26 cellular contexts compared by ENCODE assay signal in the genomic region with DNA sequence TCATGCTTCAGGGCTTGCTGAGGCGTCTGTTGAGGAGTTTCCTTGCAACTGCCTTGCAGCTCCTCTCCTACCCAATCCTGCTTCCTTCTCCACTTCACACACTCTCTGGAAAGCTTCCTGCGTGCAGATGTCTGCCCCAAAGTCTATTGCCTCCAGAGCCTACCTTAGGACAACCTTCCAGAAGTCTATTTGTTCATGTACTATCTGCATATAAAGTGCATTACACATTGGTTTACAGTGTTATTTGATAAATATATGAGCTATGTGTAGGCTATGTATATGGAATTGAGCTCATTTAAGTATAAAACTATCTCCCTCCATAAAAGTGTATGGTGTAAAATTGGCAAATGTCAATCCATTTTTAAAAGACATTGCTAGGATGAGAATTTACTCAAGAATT. TPM values are rescaled to one million over a fixed set of nuclear protein-coding genes. Genes with fewer than 3 reads are reported as not detected.
"Had no signal": no experiment of that assay in that cellular context is flagged by ENCODE, and none has a peak within 500 bp of the region (broad histone marks: within the 10 kb centered on the region; RNA-seq: fewer than 3 reads in every experiment).

No MANE protein-coding gene starts in this region.

- H2AFZ ChIP-seq: hepatocyte had no signal

- H3K4me3 ChIP-seq: gastroesophageal sphincter, heart left ventricle, hepatocyte, lung, pancreas, right lobe of liver, smooth muscle cell, suprapubic skin, transverse colon, upper lobe of right lung, uterus had no signal

- H3K4me2 ChIP-seq: hepatocyte, smooth muscle cell had no signal

- H3K27me3 ChIP-seq: foreskin keratinocyte, gastroesophageal sphincter, heart left ventricle, hepatocyte, neutrophil, pancreas, right lobe of liver, suprapubic skin, transverse colon, upper lobe of right lung, uterus had no signal

- H3K79me2 ChIP-seq: hepatocyte had no signal

- FAIRE-seq: kidney, pancreas had no signal

- DNase-seq: effector CD8-positive, alpha-beta T cell; endodermal cell; foreskin keratinocyte; heart left ventricle; kidney; natural killer cell; pancreas; right lobe of liver; stimulated activated CD4-positive, alpha-beta T cell treated with anti-CD3 and anti-CD28 coated beads, Interleukin-12 subunit alpha, Interleukin-12 subunit beta, amount 100 ng/mL, for 4 hours; stimulated activated CD4-positive, alpha-beta T cell treated with anti-CD3 and anti-CD28 coated beads, Interleukin-1b, Interleukin-23, amount 100 ng/mL, for 48 hours; stimulated activated CD4-positive, alpha-beta T cell treated with anti-CD3 and anti-CD28 coated beads, Interleukin-4, amount 100 ng/mL, for 1 hour; stimulated activated CD8-positive, alpha-beta memory T cell treated with anti-CD3 and anti-CD28 coated beads, Interleukin-4, amount 100 ng/mL, for 48 hours; stimulated activated naive CD4-positive, alpha-beta T cell; stimulated activated naive CD8-positive, alpha-beta T cell treated with anti-CD3 and anti-CD28 coated beads, Interleukin-15, amount 100 ng/mL, for 72 hours; transverse colon; upper lobe of right lung; uterus had no signal

- H3K9me3 ChIP-seq: gastroesophageal sphincter, heart left ventricle, neutrophil, pancreas, right lobe of liver, suprapubic skin, transverse colon, upper lobe of right lung, uterus had no signal

- ATAC-seq: esophagus mucosa; foreskin keratinocyte; gastroesophageal sphincter; heart left ventricle; left lobe of liver; natural killer cell; pancreas; stimulated activated naive CD8-positive, alpha-beta T cell treated with anti-CD3 and anti-CD28 coated beads, Interleukin-15, amount 100 ng/mL, for 72 hours; upper lobe of right lung had no signal

- H3K36me3 ChIP-seq: gastroesophageal sphincter, heart left ventricle, neutrophil, pancreas, right lobe of liver, suprapubic skin, transverse colon, upper lobe of right lung, uterus had no signal

- H3K27ac ChIP-seq: epithelial cell of prostate, foreskin keratinocyte, gastroesophageal sphincter, heart left ventricle, hepatocyte, neutrophil, pancreas, right lobe of liver, suprapubic skin, transverse colon, upper lobe of right lung, uterus had no signal

- H3K4me1 ChIP-seq: foreskin keratinocyte, heart left ventricle, right lobe of liver, suprapubic skin, transverse colon, upper lobe of right lung had no signal

RNA-seq across cellular contexts. Expression of gene PTGFR, which starts 9.8 kb away (rescaled TPM):
- total RNA-seq: natural killer cell had no signal
